Comparison of ENCODE assay signal across 6 cellular contexts in the genomic region with DNA sequence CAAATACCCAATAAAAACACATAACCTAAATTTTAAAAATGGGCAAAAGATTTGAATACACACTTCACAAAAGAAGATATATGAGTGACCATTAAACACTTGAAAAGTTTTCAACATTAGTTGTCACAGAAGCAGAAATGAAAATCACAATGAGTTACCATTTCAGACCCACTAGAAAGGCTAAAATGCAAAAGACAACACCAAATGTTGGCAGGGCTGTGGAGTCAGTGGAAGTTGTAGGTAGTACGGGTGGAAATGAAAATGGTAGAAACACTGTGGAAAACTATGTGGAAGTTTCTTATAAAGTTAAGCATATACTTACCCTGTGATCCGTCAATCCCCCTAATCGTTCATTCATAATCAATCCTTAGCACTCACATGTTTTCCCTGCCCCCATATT.
"Had no signal": no experiment of that assay in that cellular context is flagged by ENCODE, and none has a peak within 500 bp of the region (broad histone marks: within the 10 kb centered on the region; RNA-seq: fewer than 3 reads in every experiment).

No MANE protein-coding gene starts in this region.

- FAIRE-seq: HTR-8/SVneo had no signal

- H3K9ac ChIP-seq: KMS-11 had no signal

- H3K4me2 ChIP-seq: KMS-11 had no signal

- DNase-seq: IMR-90, KBM-7, KG1 had no signal

- H3K27ac ChIP-seq: HL-60, KMS-11 had no signal
